13 cellular contexts compared by ENCODE assay signal in the genomic region with DNA sequence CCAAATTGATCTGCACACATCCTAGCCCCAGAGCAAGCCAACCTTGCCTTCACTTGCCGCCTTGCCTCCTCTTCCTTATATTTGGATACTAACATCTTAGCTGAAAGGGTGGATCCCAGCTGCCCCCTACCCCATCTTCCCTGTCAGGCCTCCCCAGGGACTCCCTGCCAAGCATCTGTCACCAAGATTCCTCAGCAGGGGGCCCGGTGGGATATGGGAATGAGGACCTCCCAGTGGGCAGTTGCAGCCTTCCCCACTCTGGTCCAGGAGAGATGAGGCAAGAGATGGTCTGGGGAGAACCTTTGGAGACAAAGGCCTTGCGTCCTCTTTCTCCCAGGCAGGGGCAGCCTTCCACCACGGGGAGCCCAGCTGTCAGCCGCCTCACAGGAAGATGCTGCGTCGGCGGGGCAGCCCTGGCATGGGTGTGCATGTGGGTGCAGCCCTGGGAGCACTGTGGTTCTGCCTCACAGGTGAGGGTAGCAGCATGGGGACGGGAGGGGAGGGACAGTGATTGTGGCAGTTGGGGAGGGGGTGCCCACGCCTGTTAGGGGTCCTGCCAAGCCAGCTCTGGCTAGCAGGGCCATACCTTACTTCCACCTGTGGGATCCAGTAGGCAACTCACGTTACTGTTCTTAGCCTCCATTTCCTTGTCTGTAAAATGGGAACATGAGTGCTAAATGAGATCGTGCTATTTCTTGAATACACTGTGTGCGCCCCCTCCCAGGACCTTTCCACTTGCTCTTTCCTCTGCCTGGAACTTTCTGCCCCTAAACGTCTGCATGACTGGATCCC. TPM values are rescaled to one million over a fixed set of nuclear protein-coding genes. Genes with fewer than 3 reads are reported as not detected.
DNase-seq lines count a peak whose midpoint lies in the region; ATAC-seq and TF ChIP-seq lines count a peak whose summit lies in the region.
"Had no signal": no experiment of that assay in that cellular context is flagged by ENCODE, and none has a peak within 500 bp of the region (broad histone marks: within the 10 kb centered on the region; RNA-seq: fewer than 3 reads in every experiment).

No MANE protein-coding gene starts in this region.

- peaks cover 52% of the 10 kb centered on the region for H3K4me1 Mint-ChIP-seq in GM23338
- H3K4me1 Mint-ChIP-seq in central memory CD8-positive, alpha-beta T cell, result peaks cover 18% of the 10 kb centered on the region
- peaks cover 59% of the 10 kb centered on the region for H3K4me1 Mint-ChIP-seq in nephron progenitor cell
- peaks cover 30% of the 10 kb centered on the region for H3K4me1 Mint-ChIP-seq in stimulated activated effector memory CD8-positive, alpha-beta T cell treated with anti-CD3 and anti-CD28 coated beads, Interleukin-12 subunit alpha, Interleukin-12 subunit beta, amount 100 ng/mL, for 72 hours

- TF ChIP-seq CTCF in GM23338 (conservative IDR thresholded peaks at IDR 0.05; ENCODE audit: low read depth in 2 of 2) (no peak), nephron progenitor cell (IDR thresholded peaks at IDR 0.05) (no peak)

- no peak overlapping the region for H2AFZ ChIP-seq in GM23338

- DNase-seq in GM23338 (ENCODE audit: low spot score), result no peak
- DNase-seq in NCI-H2171 (lab: John Stamatoyannopoulos, UW), result peak; percentile 44
- no peak for DNase-seq in central memory CD8-positive, alpha-beta T cell (ENCODE audit: low spot score in 2 of 2)
- DNase-seq in nephron progenitor cell, result no peak
- no peak for DNase-seq in AG08395 (ENCODE audit: low spot score)
- no peak for DNase-seq in stimulated activated effector memory CD8-positive, alpha-beta T cell treated with anti-CD3 and anti-CD28 coated beads, Interleukin-12 subunit alpha, Interleukin-12 subunit beta, amount 100 ng/mL, for 72 hours (ENCODE audit: low spot score in 2 of 2)
- DNase-seq in NCI-H1930 (lab: John Stamatoyannopoulos, UW), result no peak
- no peak for DNase-seq in cortex of kidney (lab: John Stamatoyannopoulos, UW)

- H3K9me3 Mint-ChIP-seq in GM23338 (no peaks in the 10 kb centered on the region), nephron progenitor cell (no peaks in the 10 kb centered on the region)
- H3K9me3 Mint-ChIP-seq in central memory CD8-positive, alpha-beta T cell, result no peaks in the 10 kb centered on the region
- H3K9me3 Mint-ChIP-seq in stimulated activated effector memory CD8-positive, alpha-beta T cell treated with anti-CD3 and anti-CD28 coated beads, Interleukin-12 subunit alpha, Interleukin-12 subunit beta, amount 100 ng/mL, for 72 hours, result no peaks in the 10 kb centered on the region

- H3K4me3 Mint-ChIP-seq in GM23338, result no peak overlapping the region; the same call in 2 of the 3 replicates
- H3K4me3 Mint-ChIP-seq in central memory CD8-positive, alpha-beta T cell, result no peak overlapping the region
- H3K4me3 Mint-ChIP-seq in nephron progenitor cell, result no peak overlapping the region
- H3K4me3 Mint-ChIP-seq in stimulated activated effector memory CD8-positive, alpha-beta T cell treated with anti-CD3 and anti-CD28 coated beads, Interleukin-12 subunit alpha, Interleukin-12 subunit beta, amount 100 ng/mL, for 72 hours, result no peak overlapping the region

- 0 out of 2 replicates have a peak overlapping the region, but pooled peaks have one; percentile 16 for H3K4me2 ChIP-seq in GM23338

- H3K27me3 Mint-ChIP-seq in GM23338 (ENCODE audit: insufficient read depth, low read depth, poor library complexity), result peaks cover 13% of the 10 kb centered on the region
- H3K27me3 Mint-ChIP-seq in central memory CD8-positive, alpha-beta T cell, result peaks cover 57% of the 10 kb centered on the region
- H3K27me3 Mint-ChIP-seq in nephron progenitor cell (ENCODE audit: low read depth, poor library complexity), result peaks cover 3% of the 10 kb centered on the region

- peaks cover 65% of the 10 kb centered on the region for H3K79me2 ChIP-seq in GM23338 (replicated peaks; ENCODE audit: insufficient read depth)

- no peaks in the 10 kb centered on the region for H3K36me3 ChIP-seq in GM23338 (ENCODE audit: insufficient read depth)

- H3K27me3 ChIP-seq in GM23338 (ENCODE audit: insufficient read depth), result no peaks in the 10 kb centered on the region
- H3K27me3 ChIP-seq: MG63 had no signal

- ATAC-seq in GM23338, result no peak
- no peak for ATAC-seq in central memory CD8-positive, alpha-beta T cell (replicated peaks; ENCODE audit: extremely low read depth, poor library complexity, severe bottlenecking)
- no peak for ATAC-seq in stimulated activated effector memory CD8-positive, alpha-beta T cell treated with anti-CD3 and anti-CD28 coated beads, Interleukin-12 subunit alpha, Interleukin-12 subunit beta, amount 100 ng/mL, for 72 hours

- peaks cover 22% of the 10 kb centered on the region for H4K20me1 ChIP-seq in GM23338 (replicated peaks; ENCODE audit: insufficient read depth)

- peaks cover 30% of the 10 kb centered on the region for H3K4me1 ChIP-seq in GM23338 (ENCODE audit: insufficient read depth)
- H3K4me1 ChIP-seq: HAP-1 had no signal

- peaks cover 21% of the 10 kb centered on the region for H3K36me3 Mint-ChIP-seq in GM23338 (ENCODE audit: low read depth)
- peaks cover 3% of the 10 kb centered on the region for H3K36me3 Mint-ChIP-seq in central memory CD8-positive, alpha-beta T cell (ENCODE audit: insufficient read depth)
- H3K36me3 Mint-ChIP-seq in nephron progenitor cell (ENCODE audit: low read depth), result peaks cover 26% of the 10 kb centered on the region
- H3K36me3 Mint-ChIP-seq in stimulated activated effector memory CD8-positive, alpha-beta T cell treated with anti-CD3 and anti-CD28 coated beads, Interleukin-12 subunit alpha, Interleukin-12 subunit beta, amount 100 ng/mL, for 72 hours, result peaks cover 9% of the 10 kb centered on the region
- H3K36me3 Mint-ChIP-seq: CD4-positive, CD25-positive, alpha-beta regulatory T cell; IgD-negative memory B cell had no signal

- no peaks in the 10 kb centered on the region for H3K9me2 ChIP-seq in GM23338 (ENCODE audit: insufficient read depth)

- H3K27ac ChIP-seq in GM23338 (ENCODE audit: low read depth), result no peak overlapping the region

- H3K27ac Mint-ChIP-seq in GM23338, result no peak overlapping the region
- H3K27ac Mint-ChIP-seq in central memory CD8-positive, alpha-beta T cell (ENCODE audit: low read depth), result peak overlapping the region; percentile 46
- peak overlapping the region; percentile 13 for H3K27ac Mint-ChIP-seq in nephron progenitor cell
- no peak overlapping the region for H3K27ac Mint-ChIP-seq in stimulated activated effector memory CD8-positive, alpha-beta T cell treated with anti-CD3 and anti-CD28 coated beads, Interleukin-12 subunit alpha, Interleukin-12 subunit beta, amount 100 ng/mL, for 72 hours
- H3K27ac Mint-ChIP-seq: CD4-positive, CD25-positive, alpha-beta regulatory T cell had no signal

- H3K4me3 ChIP-seq in GM23338, result no peak overlapping the region
- H3K4me3 ChIP-seq: HAP-1, MG63 had no signal

- 0 out of 2 replicates have a peak, but pooled peaks cover 5% of the 10 kb centered on the region for H3F3A ChIP-seq in GM23338 (replicated peaks; ENCODE audit: low read depth)

TF ChIP-seq in GM23338, 12 proteins besides CTCF, POLR2A, EP300 and RAD21 (continues in another document):
- TF ChIP-seq, protein P1, sequence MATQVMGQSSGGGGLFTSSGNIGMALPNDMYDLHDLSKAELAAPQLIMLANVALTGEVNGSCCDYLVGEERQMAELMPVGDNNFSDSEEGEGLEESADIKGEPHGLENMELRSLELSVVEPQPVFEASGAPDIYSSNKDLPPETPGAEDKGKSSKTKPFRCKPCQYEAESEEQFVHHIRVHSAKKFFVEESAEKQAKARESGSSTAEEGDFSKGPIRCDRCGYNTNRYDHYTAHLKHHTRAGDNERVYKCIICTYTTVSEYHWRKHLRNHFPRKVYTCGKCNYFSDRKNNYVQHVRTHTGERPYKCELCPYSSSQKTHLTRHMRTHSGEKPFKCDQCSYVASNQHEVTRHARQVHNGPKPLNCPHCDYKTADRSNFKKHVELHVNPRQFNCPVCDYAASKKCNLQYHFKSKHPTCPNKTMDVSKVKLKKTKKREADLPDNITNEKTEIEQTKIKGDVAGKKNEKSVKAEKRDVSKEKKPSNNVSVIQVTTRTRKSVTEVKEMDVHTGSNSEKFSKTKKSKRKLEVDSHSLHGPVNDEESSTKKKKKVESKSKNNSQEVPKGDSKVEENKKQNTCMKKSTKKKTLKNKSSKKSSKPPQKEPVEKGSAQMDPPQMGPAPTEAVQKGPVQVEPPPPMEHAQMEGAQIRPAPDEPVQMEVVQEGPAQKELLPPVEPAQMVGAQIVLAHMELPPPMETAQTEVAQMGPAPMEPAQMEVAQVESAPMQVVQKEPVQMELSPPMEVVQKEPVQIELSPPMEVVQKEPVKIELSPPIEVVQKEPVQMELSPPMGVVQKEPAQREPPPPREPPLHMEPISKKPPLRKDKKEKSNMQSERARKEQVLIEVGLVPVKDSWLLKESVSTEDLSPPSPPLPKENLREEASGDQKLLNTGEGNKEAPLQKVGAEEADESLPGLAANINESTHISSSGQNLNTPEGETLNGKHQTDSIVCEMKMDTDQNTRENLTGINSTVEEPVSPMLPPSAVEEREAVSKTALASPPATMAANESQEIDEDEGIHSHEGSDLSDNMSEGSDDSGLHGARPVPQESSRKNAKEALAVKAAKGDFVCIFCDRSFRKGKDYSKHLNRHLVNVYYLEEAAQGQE (IDR thresholded peaks at IDR 0.05; ENCODE audit: unreplicated experiment), result no peak

RNA-seq across cellular contexts. Expression of gene CD276, which starts 15.3 kb away (rescaled TPM):
- total RNA-seq in GM23338 (2014; rRNA removed; shearing (Covaris generic)), result 131 and 158 TPM in 2 replicates
- polyA plus RNA-seq in GM23338 (2016; fragmentation: Nextera tagmentation; extraction: Ambion mirVana), result 58.3 and 60.9 TPM in 2 replicates
- total RNA-seq: CD4-positive, CD25-positive, alpha-beta regulatory T cell had no signal
- polyA plus RNA-seq: CD4-positive, CD25-positive, alpha-beta regulatory T cell; IgD-negative memory B cell had no signal

RNA-seq across cellular contexts. Expression of gene INSYN1, which starts 53.7 kb away (rescaled TPM):
- 4.5 and 14.2 TPM in 2 replicates for total RNA-seq in GM23338 (2014; rRNA removed; shearing (Covaris generic))
- polyA plus RNA-seq in GM23338 (2016; fragmentation: Nextera tagmentation; extraction: Ambion mirVana), result 0.10 and 0.18 TPM in 2 replicates
- total RNA-seq: CD4-positive, CD25-positive, alpha-beta regulatory T cell; PC-3 had no signal
- polyA plus RNA-seq: CD4-positive, CD25-positive, alpha-beta regulatory T cell; IgD-negative memory B cell had no signal

Comparison
In these comparisons a context has a peak if more than half of its experiments do, and no peak if none do; other contexts are left out.
1. H3K27ac Mint-ChIP-seq: peak in central memory CD8-positive, alpha-beta T cell (single experiment) and nephron progenitor cell (single experiment); none in GM23338 (single experiment) and stimulated activated effector memory CD8-positive, alpha-beta T cell treated with anti-CD3 and anti-CD28 coated beads, Interleukin-12 subunit alpha, Interleukin-12 subunit beta, amount 100 ng/mL, for 72 hours (single experiment).